17 cellular contexts compared by ENCODE assay signal in genomic region chr2:25824718-25825117, GRCh38. TPM values are rescaled to one million over a fixed set of nuclear protein-coding genes. Genes with fewer than 3 reads are reported as not detected.
DNase-seq lines count a peak whose midpoint lies in the region; ATAC-seq and TF ChIP-seq lines count a peak whose summit lies in the region.
"Had no signal": no experiment of that assay in that cellular context is flagged by ENCODE, and none has a peak within 500 bp of the region (broad histone marks: within the 10 kb centered on the region; RNA-seq: fewer than 3 reads in every experiment).

No MANE protein-coding gene starts in this region.

- H3K36me3 ChIP-seq in CD4-positive, CD25-positive, alpha-beta regulatory T cell (ENCODE audit: control insufficient read depth, insufficient read depth, low read length), result no peaks in the 10 kb centered on the region
- no peaks in the 10 kb centered on the region for H3K36me3 ChIP-seq in CD8-positive, alpha-beta T cell (ENCODE audit: insufficient read depth, low read length)
- H3K36me3 ChIP-seq: tibial artery had no signal

- H3K27me3 ChIP-seq in CD4-positive, CD25-positive, alpha-beta regulatory T cell (ENCODE audit: control insufficient read depth, insufficient read depth, low read length), result no peaks in the 10 kb centered on the region
- H3K27me3 ChIP-seq in CD8-positive, alpha-beta T cell (ENCODE audit: insufficient read depth, low read length), result no peaks in the 10 kb centered on the region
- H3K27me3 ChIP-seq: hepatocyte, tibial artery had no signal

- peak overlapping the region in 2 of 3 donors; percentile 53 to 91 for H3K27ac Mint-ChIP-seq in CD4-positive, CD25-positive, alpha-beta regulatory T cell
- H3K27ac Mint-ChIP-seq in CD8-positive, alpha-beta T cell, result peak overlapping the region; percentile 33
- H3K27ac Mint-ChIP-seq in activated CD8-positive, alpha-beta T cell treated with anti-CD3 and anti-CD28 coated beads for 36 hours, result peak overlapping the region; percentile 93
- peak overlapping the region; percentile 12 to 57 for H3K27ac Mint-ChIP-seq in effector memory CD8-positive, alpha-beta T cell
- H3K27ac Mint-ChIP-seq: HFFc6 had no signal

- H3K27ac ChIP-seq in CD4-positive, CD25-positive, alpha-beta regulatory T cell (ENCODE audit: insufficient read depth, low read length, poor library complexity, severe bottlenecking), result no peak overlapping the region
- H3K27ac ChIP-seq in CD8-positive, alpha-beta T cell (ENCODE audit: low read depth, low read length), result no peak overlapping the region
- H3K27ac ChIP-seq: GM23248, hepatocyte, psoas muscle, tibial artery had no signal

- peaks cover 42 to 67% (median 54%) of the 10 kb centered on the region in 4 donors for H3K4me1 Mint-ChIP-seq in CD4-positive, CD25-positive, alpha-beta regulatory T cell
- peaks cover 64% of the 10 kb centered on the region for H3K4me1 Mint-ChIP-seq in CD8-positive, alpha-beta T cell (ENCODE audit: low read depth)
- H3K4me1 Mint-ChIP-seq in activated CD8-positive, alpha-beta T cell treated with anti-CD3 and anti-CD28 coated beads for 36 hours (ENCODE audit: low read depth), result peaks cover 65% of the 10 kb centered on the region
- peaks cover 35 to 52% of the 10 kb centered on the region in 2 donors for H3K4me1 Mint-ChIP-seq in effector memory CD8-positive, alpha-beta T cell (ENCODE audit: low read depth in 2 of 2)

- H3K9me3 Mint-ChIP-seq in CD4-positive, CD25-positive, alpha-beta regulatory T cell, result peaks cover 0 to 1% (median 0%) of the 10 kb centered on the region in 7 donors
- no peaks in the 10 kb centered on the region for H3K9me3 Mint-ChIP-seq in CD8-positive, alpha-beta T cell
- no peaks in the 10 kb centered on the region for H3K9me3 Mint-ChIP-seq in activated CD8-positive, alpha-beta T cell treated with anti-CD3 and anti-CD28 coated beads for 36 hours
- H3K9me3 Mint-ChIP-seq in effector memory CD8-positive, alpha-beta T cell, result no peaks in the 10 kb centered on the region
- H3K9me3 Mint-ChIP-seq: HFFc6 had no signal

- H3K27me3 Mint-ChIP-seq in CD4-positive, CD25-positive, alpha-beta regulatory T cell, result peaks cover 5% of the 10 kb centered on the region
- no peaks in the 10 kb centered on the region for H3K27me3 Mint-ChIP-seq in CD8-positive, alpha-beta T cell (ENCODE audit: low read depth)
- H3K27me3 Mint-ChIP-seq in activated CD8-positive, alpha-beta T cell treated with anti-CD3 and anti-CD28 coated beads for 36 hours, result no peaks in the 10 kb centered on the region
- no peaks in the 10 kb centered on the region for H3K27me3 Mint-ChIP-seq in effector memory CD8-positive, alpha-beta T cell

- no peaks in the 10 kb centered on the region for H3K9me3 ChIP-seq in CD4-positive, CD25-positive, alpha-beta regulatory T cell (ENCODE audit: control insufficient read depth in 2 of 2, low read length in 2 of 2)
- no peaks in the 10 kb centered on the region for H3K9me3 ChIP-seq in CD8-positive, alpha-beta T cell (ENCODE audit: low read length)
- H3K9me3 ChIP-seq: psoas muscle, tibial artery had no signal

- H3K4me1 ChIP-seq in CD4-positive, CD25-positive, alpha-beta regulatory T cell (ENCODE audit: control insufficient read depth, insufficient read depth, low read length, poor library complexity, severe bottlenecking), result peaks cover 37% of the 10 kb centered on the region
- peaks cover 36% of the 10 kb centered on the region for H3K4me1 ChIP-seq in CD8-positive, alpha-beta T cell (ENCODE audit: insufficient read depth, low read length)
- H3K4me1 ChIP-seq: tibial artery had no signal

- peak overlapping the region; percentile 69 to 73 (median 73) for H3K4me3 Mint-ChIP-seq in CD4-positive, CD25-positive, alpha-beta regulatory T cell
- H3K4me3 Mint-ChIP-seq in CD8-positive, alpha-beta T cell, result peak overlapping the region; percentile 33
- H3K4me3 Mint-ChIP-seq in activated CD8-positive, alpha-beta T cell treated with anti-CD3 and anti-CD28 coated beads for 36 hours, result peak overlapping the region; percentile 65
- peak overlapping the region; percentile 41 to 57 for H3K4me3 Mint-ChIP-seq in effector memory CD8-positive, alpha-beta T cell
- H3K4me3 Mint-ChIP-seq: HFFc6 had no signal

- peaks cover 15% of the 10 kb centered on the region for H3K36me3 Mint-ChIP-seq in CD4-positive, CD25-positive, alpha-beta regulatory T cell
- H3K36me3 Mint-ChIP-seq in CD8-positive, alpha-beta T cell, result peaks cover 9% of the 10 kb centered on the region
- H3K36me3 Mint-ChIP-seq in activated CD8-positive, alpha-beta T cell treated with anti-CD3 and anti-CD28 coated beads for 36 hours (ENCODE audit: low read depth), result peaks cover 35% of the 10 kb centered on the region
- peaks cover 6% of the 10 kb centered on the region for H3K36me3 Mint-ChIP-seq in effector memory CD8-positive, alpha-beta T cell (ENCODE audit: insufficient read depth)

- no peak for DNase-seq in CD4-positive, CD25-positive, alpha-beta regulatory T cell
- DNase-seq in CD8-positive, alpha-beta T cell, result no peak
- no peak for DNase-seq in activated CD8-positive, alpha-beta T cell treated with anti-CD3 and anti-CD28 coated beads for 36 hours
- no peak for DNase-seq in effector memory CD8-positive, alpha-beta T cell
- DNase-seq in Right ventricle myocardium superior, result no peak
- DNase-seq in HPDE6-E6E7 (ENCODE audit: extremely low spot score), result no peak
- no peak for DNase-seq in NCI-H82 treated with DMSO at 0.1 percent for 48 hours (lab: John Stamatoyannopoulos, UW; ENCODE audit: unreplicated experiment)
- DNase-seq: activated CD4-positive, CD25-positive, alpha-beta regulatory T cell; foreskin melanocyte; GM23248; HFFc6; KBM-7; psoas muscle; tibial artery had no signal

- CTCF ChIA-PET in CD8-positive, alpha-beta T cell (lab: Charles Lee), result interaction anchor here (1.0 to 1.2 kb wide), 2 partner anchors 14 to 27 kb away, joined by 3 read pairs; no protein-coding TSS in a partner anchor
- CTCF ChIA-PET in activated CD8-positive, alpha-beta T cell treated with anti-CD3 and anti-CD28 coated beads for 36 hours (lab: Charles Lee), result interaction anchor here (0.7 to 1.3 kb wide), 6 partner anchors 9 to 218 kb away, joined by 3 to 5 read pairs (median 3); no protein-coding TSS in a partner anchor

- peak overlapping the region; percentile 45 for H3K4me3 ChIP-seq in CD4-positive, CD25-positive, alpha-beta regulatory T cell (ENCODE audit: low read depth, low read length)
- H3K4me3 ChIP-seq in CD8-positive, alpha-beta T cell (ENCODE audit: low read depth, low read length), result no peak overlapping the region
- H3K4me3 ChIP-seq: GM23248, hepatocyte, psoas muscle, tibial artery had no signal

- no peak for ATAC-seq in CD4-positive, CD25-positive, alpha-beta regulatory T cell (ENCODE audit: low read depth in 2 of 2)
- no peak for ATAC-seq in CD8-positive, alpha-beta T cell
- ATAC-seq in activated CD8-positive, alpha-beta T cell treated with anti-CD3 and anti-CD28 coated beads for 36 hours, result peak; percentile 41
- no peak for ATAC-seq in effector memory CD8-positive, alpha-beta T cell (replicated peaks)
- ATAC-seq in GM21576 (IDR thresholded peaks at IDR 0.05; ENCODE audit: unreplicated experiment), result no peak
- no peak for ATAC-seq in Right ventricle myocardium superior (ENCODE audit: poor library complexity)
- ATAC-seq: esophagus mucosa had no signal

- POLR2A ChIA-PET in CD8-positive, alpha-beta T cell (lab: Charles Lee), result interaction anchor here (0.6 to 1.3 kb wide), 3 partner anchors 11 to 491 kb away, joined by 3 to 4 read pairs (median 3); no protein-coding TSS in a partner anchor
- POLR2A ChIA-PET in activated CD8-positive, alpha-beta T cell treated with anti-CD3 and anti-CD28 coated beads for 36 hours (lab: Charles Lee), result interaction anchor here (1.1 to 1.2 kb wide), 2 partner anchors 53 to 151 kb away, joined by 3 read pairs; partner anchors contain the start of gene DTNB

- TF ChIP-seq CTCF in CD8-positive, alpha-beta T cell (IDR thresholded peaks at IDR 0.05), result no peak
- no peak for TF ChIP-seq CTCF in activated CD8-positive, alpha-beta T cell treated with anti-CD3 and anti-CD28 coated beads for 36 hours (IDR thresholded peaks at IDR 0.05)

- intact Hi-C loops in CD8-positive, alpha-beta T cell (cut with DNase I, micrococcal nuclease), result loop anchor here (1.0 to 2.0 kb wide), 3 partner anchors 28 to 54 kb away; partner anchors contain the start of gene ASXL2 (in 1 of the 2)
- intact Hi-C loops in activated CD8-positive, alpha-beta T cell treated with anti-CD3 and anti-CD28 coated beads for 36 hours (cut with micrococcal nuclease), result no loop called here
- intact Hi-C loops in Right ventricle myocardium superior (cut with DNase I), result no loop called here

RNA-seq across cellular contexts. Expression of gene ASXL2, which starts 53.6 kb away (rescaled TPM):
- total RNA-seq in CD4-positive, CD25-positive, alpha-beta regulatory T cell, result 48.6 TPM
- polyA plus RNA-seq in CD4-positive, CD25-positive, alpha-beta regulatory T cell, result 1 to 10 TPM; 6.8 to 8.8 (median 8.1) TPM
- total RNA-seq in CD8-positive, alpha-beta T cell, result 10 to 100 TPM in 1 of 2 experiments, 1 to 10 TPM in 1; 7.5 to 10.7 TPM
- total RNA-seq in activated CD8-positive, alpha-beta T cell treated with anti-CD3 and anti-CD28 coated beads for 36 hours, result 10 to 100 TPM; 42.5 to 42.8 TPM
- 21.3 TPM for total RNA-seq in Right ventricle myocardium superior

Comparison
In these comparisons a context has a peak if more than half of its experiments do, and no peak if none do; other contexts are left out.
1. H3K27ac Mint-ChIP-seq: peak in every context shown above with its lines; median percentile 93 in activated CD8-positive, alpha-beta T cell treated with anti-CD3 and anti-CD28 coated beads for 36 hours; 72 in CD4-positive, CD25-positive, alpha-beta regulatory T cell; 34 in effector memory CD8-positive, alpha-beta T cell; 33 in CD8-positive, alpha-beta T cell.
2. intact Hi-C loops: an anchor here in CD8-positive, alpha-beta T cell (1.0 to 2.0 kb wide); none called in activated CD8-positive, alpha-beta T cell treated with anti-CD3 and anti-CD28 coated beads for 36 hours and Right ventricle myocardium superior.